Comparison of ENCODE assay signal across 1 cellular context in the genomic region with DNA sequence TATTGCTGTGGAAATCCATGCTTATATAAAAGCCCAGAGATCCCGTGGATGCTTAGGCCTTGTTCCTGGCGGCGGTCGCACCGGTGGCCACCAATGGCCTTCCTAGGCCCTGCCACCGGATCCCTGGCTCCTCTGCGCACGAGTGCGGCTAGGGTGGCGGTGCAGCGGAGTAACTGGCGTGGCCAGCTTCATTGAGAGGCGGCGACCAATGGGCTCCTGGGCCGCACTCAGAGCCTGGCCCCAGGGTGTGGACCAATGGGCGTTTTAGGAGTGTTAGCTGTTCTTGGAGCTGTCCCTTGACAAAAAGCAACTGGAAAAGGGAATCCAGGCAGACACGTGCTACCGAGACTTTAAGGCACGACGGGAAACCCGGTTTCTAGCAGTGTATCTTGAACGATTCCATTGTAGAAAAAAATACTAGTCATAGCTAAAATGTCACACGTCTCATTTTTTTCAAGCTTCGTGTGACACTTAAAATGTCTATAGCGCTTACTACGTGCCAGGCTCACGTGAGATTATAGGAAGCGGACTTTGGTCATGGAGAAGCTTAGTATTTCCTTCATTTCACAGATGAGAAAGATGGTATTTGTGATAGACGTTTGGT.
TF ChIP-seq lines count a peak whose summit lies in the region.

No MANE protein-coding gene starts in this region.

TF ChIP-seq in K562, 482 proteins besides CTCF, POLR2A, EP300 and RAD21 (continued from another document and continues in another):
- TF ChIP-seq, protein P1, sequence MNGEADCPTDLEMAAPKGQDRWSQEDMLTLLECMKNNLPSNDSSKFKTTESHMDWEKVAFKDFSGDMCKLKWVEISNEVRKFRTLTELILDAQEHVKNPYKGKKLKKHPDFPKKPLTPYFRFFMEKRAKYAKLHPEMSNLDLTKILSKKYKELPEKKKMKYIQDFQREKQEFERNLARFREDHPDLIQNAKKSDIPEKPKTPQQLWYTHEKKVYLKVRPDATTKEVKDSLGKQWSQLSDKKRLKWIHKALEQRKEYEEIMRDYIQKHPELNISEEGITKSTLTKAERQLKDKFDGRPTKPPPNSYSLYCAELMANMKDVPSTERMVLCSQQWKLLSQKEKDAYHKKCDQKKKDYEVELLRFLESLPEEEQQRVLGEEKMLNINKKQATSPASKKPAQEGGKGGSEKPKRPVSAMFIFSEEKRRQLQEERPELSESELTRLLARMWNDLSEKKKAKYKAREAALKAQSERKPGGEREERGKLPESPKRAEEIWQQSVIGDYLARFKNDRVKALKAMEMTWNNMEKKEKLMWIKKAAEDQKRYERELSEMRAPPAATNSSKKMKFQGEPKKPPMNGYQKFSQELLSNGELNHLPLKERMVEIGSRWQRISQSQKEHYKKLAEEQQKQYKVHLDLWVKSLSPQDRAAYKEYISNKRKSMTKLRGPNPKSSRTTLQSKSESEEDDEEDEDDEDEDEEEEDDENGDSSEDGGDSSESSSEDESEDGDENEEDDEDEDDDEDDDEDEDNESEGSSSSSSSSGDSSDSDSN (IDR thresholded peaks at IDR 0.05; ENCODE audit: borderline replicate concordance in 1 of 2, low read depth in 2 of 2, low read length in 2 of 2) = peak in 1 of 2 experiments; percentile 89; a peak in 2 of 4 replicates
- TF ChIP-seq FOXK2 (conservative IDR thresholded peaks at IDR 0.05 in 1 of 2, IDR thresholded peaks at IDR 0.05 in 1 of 2; ENCODE audit: low read depth in 2 of 2) (0 out of 4 replicates have a peak, but pooled peaks of 1 of the 2 experiments have one; percentile 43), CHD1 (IDR thresholded peaks at IDR 0.05; ENCODE audit: low read length) (peak; percentile 11), SRSF7 (optimal IDR thresholded peaks at IDR 0.05; ENCODE audit: low read depth, low read length) (no peak), SIRT6 (IDR thresholded peaks at IDR 0.05; ENCODE audit: low read depth, low read length) (no peak), KDM2B (CRISPR knock-in tag; IDR thresholded peaks at IDR 0.05) (no peak), YY1 (IDR thresholded peaks at IDR 0.05; ENCODE audit: borderline replicate concordance in 1 of 3, control insufficient read depth in 1 of 3, extremely low read depth in 1 of 3, insufficient read depth in 3 of 3, insufficient read length in 1 of 3, insufficient replicate concordance in 2 of 3, low read depth in 1 of 3, low read length in 2 of 3) (peak in 2 of 3 experiments; percentile 49 to 53), ZNF197 (CRISPR knock-in tag; IDR thresholded peaks at IDR 0.05; ENCODE audit: low read depth) (no peak), HNRNPLL (IDR thresholded peaks at IDR 0.05; ENCODE audit: low read depth, low read length, poor library complexity, severe bottlenecking) (peak; percentile 93), SUPT5H (IDR thresholded peaks at IDR 0.05) (peak; percentile 71), SMARCA5 (IDR thresholded peaks at IDR 0.05) (no peak), KDM5B (IDR thresholded peaks at IDR 0.05; ENCODE audit: insufficient replicate concordance, low read depth, low read length) (peak; percentile 68), ZBTB17 (CRISPR knock-in tag; IDR thresholded peaks at IDR 0.05) (0 out of 2 replicates have a peak, but pooled peaks have one; percentile 51), GATAD2A (IDR thresholded peaks at IDR 0.05) (no peak), SRF (CRISPR knock-in tag; IDR thresholded peaks at IDR 0.05) (peak in 1 of 2 experiments; percentile 74; a peak in 1 of 4 replicates), ZNF384 (IDR thresholded peaks at IDR 0.05; ENCODE audit: low read depth, low read length) (peak; percentile 21; the same call in 1 of the 2 replicates), NONO (IDR thresholded peaks at IDR 0.05; ENCODE audit: low read depth in 2 of 2, low read length in 1 of 2) (0 out of 4 replicates have a peak, but pooled peaks of 1 of the 2 experiments have one; percentile 7), PHF21A (IDR thresholded peaks at IDR 0.05; ENCODE audit: borderline replicate concordance, low read depth) (0 out of 2 replicates have a peak, but pooled peaks have one; percentile 55), SOX6 (IDR thresholded peaks at IDR 0.05) (0 out of 2 replicates have a peak, but pooled peaks have one; percentile 16), FIP1L1 (IDR thresholded peaks at IDR 0.05; ENCODE audit: low read depth, low read length, poor library complexity, severe bottlenecking) (peak; percentile 48), SETDB1 (IDR thresholded peaks at IDR 0.05; ENCODE audit: low read length) (no peak), C11orf30 (IDR thresholded peaks at IDR 0.05; ENCODE audit: low read depth) (0 out of 2 replicates have a peak, but pooled peaks have one; percentile 4), CREM (IDR thresholded peaks at IDR 0.05; ENCODE audit: low read depth) (0 out of 2 replicates have a peak, but pooled peaks have one; percentile 7), POLR2B (IDR thresholded peaks at IDR 0.05; ENCODE audit: low read depth, partially characterized antibody) (peak; percentile 54), SMARCE1 (IDR thresholded peaks at IDR 0.05) (no peak), ELF1 (tag; IDR thresholded peaks at IDR 0.05) (peak; percentile 52; the same call in 1 of the 2 replicates), PHB (CRISPR knock-in tag; IDR thresholded peaks at IDR 0.05) (no peak), TBP (optimal IDR thresholded peaks at IDR 0.05; ENCODE audit: low read depth, low read length) (peak; percentile 93), ARHGAP35 (IDR thresholded peaks at IDR 0.05; ENCODE audit: partially characterized antibody) (no peak), CHD4 (IDR thresholded peaks at IDR 0.05; ENCODE audit: insufficient read depth, insufficient replicate concordance, low read depth, low read length, poor library complexity, severe bottlenecking) (no peak), ZNF263 (CRISPR knock-in tag; IDR thresholded peaks at IDR 0.05; ENCODE audit: borderline replicate concordance) (no peak; the same call in 1 of the 2 replicates), ZNF766 (CRISPR knock-in tag; conservative IDR thresholded peaks at IDR 0.05) (0 out of 2 replicates have a peak, but pooled peaks have one; percentile 18), RBFOX2 (IDR thresholded peaks at IDR 0.05; ENCODE audit: low read depth, low read length) (peak; percentile 74)
- TF ChIP-seq, protein P2, sequence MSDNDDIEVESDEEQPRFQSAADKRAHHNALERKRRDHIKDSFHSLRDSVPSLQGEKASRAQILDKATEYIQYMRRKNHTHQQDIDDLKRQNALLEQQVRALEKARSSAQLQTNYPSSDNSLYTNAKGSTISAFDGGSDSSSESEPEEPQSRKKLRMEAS (CRISPR knock-in tag; IDR thresholded peaks at IDR 0.05) = peak; percentile 66
- TF ChIP-seq, protein P3, sequence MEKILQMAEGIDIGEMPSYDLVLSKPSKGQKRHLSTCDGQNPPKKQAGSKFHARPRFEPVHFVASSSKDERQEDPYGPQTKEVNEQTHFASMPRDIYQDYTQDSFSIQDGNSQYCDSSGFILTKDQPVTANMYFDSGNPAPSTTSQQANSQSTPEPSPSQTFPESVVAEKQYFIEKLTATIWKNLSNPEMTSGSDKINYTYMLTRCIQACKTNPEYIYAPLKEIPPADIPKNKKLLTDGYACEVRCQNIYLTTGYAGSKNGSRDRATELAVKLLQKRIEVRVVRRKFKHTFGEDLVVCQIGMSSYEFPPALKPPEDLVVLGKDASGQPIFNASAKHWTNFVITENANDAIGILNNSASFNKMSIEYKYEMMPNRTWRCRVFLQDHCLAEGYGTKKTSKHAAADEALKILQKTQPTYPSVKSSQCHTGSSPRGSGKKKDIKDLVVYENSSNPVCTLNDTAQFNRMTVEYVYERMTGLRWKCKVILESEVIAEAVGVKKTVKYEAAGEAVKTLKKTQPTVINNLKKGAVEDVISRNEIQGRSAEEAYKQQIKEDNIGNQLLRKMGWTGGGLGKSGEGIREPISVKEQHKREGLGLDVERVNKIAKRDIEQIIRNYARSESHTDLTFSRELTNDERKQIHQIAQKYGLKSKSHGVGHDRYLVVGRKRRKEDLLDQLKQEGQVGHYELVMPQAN (IDR thresholded peaks at IDR 0.05; ENCODE audit: borderline replicate concordance) = peak; percentile 79
- TF ChIP-seq, protein P4, sequence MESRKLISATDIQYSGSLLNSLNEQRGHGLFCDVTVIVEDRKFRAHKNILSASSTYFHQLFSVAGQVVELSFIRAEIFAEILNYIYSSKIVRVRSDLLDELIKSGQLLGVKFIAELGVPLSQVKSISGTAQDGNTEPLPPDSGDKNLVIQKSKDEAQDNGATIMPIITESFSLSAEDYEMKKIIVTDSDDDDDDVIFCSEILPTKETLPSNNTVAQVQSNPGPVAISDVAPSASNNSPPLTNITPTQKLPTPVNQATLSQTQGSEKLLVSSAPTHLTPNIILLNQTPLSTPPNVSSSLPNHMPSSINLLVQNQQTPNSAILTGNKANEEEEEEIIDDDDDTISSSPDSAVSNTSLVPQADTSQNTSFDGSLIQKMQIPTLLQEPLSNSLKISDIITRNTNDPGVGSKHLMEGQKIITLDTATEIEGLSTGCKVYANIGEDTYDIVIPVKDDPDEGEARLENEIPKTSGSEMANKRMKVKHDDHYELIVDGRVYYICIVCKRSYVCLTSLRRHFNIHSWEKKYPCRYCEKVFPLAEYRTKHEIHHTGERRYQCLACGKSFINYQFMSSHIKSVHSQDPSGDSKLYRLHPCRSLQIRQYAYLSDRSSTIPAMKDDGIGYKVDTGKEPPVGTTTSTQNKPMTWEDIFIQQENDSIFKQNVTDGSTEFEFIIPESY (CRISPR knock-in tag; IDR thresholded peaks at IDR 0.05) = no peak
- TF ChIP-seq, protein P5, sequence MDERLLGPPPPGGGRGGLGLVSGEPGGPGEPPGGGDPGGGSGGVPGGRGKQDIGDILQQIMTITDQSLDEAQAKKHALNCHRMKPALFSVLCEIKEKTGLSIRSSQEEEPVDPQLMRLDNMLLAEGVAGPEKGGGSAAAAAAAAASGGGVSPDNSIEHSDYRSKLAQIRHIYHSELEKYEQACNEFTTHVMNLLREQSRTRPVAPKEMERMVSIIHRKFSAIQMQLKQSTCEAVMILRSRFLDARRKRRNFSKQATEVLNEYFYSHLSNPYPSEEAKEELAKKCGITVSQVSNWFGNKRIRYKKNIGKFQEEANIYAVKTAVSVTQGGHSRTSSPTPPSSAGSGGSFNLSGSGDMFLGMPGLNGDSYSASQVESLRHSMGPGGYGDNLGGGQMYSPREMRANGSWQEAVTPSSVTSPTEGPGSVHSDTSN (CRISPR knock-in tag; IDR thresholded peaks at IDR 0.05; ENCODE audit: low read depth) = no peak
- TF ChIP-seq, protein P5 (tag; conservative IDR thresholded peaks at IDR 0.05; ENCODE audit: low read depth) = no peak
- TF ChIP-seq, protein P6, sequence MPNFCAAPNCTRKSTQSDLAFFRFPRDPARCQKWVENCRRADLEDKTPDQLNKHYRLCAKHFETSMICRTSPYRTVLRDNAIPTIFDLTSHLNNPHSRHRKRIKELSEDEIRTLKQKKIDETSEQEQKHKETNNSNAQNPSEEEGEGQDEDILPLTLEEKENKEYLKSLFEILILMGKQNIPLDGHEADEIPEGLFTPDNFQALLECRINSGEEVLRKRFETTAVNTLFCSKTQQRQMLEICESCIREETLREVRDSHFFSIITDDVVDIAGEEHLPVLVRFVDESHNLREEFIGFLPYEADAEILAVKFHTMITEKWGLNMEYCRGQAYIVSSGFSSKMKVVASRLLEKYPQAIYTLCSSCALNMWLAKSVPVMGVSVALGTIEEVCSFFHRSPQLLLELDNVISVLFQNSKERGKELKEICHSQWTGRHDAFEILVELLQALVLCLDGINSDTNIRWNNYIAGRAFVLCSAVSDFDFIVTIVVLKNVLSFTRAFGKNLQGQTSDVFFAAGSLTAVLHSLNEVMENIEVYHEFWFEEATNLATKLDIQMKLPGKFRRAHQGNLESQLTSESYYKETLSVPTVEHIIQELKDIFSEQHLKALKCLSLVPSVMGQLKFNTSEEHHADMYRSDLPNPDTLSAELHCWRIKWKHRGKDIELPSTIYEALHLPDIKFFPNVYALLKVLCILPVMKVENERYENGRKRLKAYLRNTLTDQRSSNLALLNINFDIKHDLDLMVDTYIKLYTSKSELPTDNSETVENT (CRISPR knock-in tag; IDR thresholded peaks at IDR 0.05) = peak; percentile 65; the same call in 1 of the 2 replicates
- TF ChIP-seq, protein P7, sequence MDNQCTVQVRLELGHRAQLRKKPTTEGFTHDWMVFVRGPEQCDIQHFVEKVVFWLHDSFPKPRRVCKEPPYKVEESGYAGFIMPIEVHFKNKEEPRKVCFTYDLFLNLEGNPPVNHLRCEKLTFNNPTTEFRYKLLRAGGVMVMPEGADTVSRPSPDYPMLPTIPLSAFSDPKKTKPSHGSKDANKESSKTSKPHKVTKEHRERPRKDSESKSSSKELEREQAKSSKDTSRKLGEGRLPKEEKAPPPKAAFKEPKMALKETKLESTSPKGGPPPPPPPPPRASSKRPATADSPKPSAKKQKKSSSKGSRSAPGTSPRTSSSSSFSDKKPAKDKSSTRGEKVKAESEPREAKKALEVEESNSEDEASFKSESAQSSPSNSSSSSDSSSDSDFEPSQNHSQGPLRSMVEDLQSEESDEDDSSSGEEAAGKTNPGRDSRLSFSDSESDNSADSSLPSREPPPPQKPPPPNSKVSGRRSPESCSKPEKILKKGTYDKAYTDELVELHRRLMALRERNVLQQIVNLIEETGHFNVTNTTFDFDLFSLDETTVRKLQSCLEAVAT (IDR thresholded peaks at IDR 0.05) = 0 out of 4 replicates have a peak, but pooled peaks of 1 of the 2 experiments have one; percentile 21
